25 cellular contexts compared by ENCODE assay signal in genomic region chr20:63148696-63149095, GRCh38.
"Had no signal": no experiment of that assay in that cellular context is flagged by ENCODE, and none has a peak within 500 bp of the region (broad histone marks: within the 10 kb centered on the region; RNA-seq: fewer than 3 reads in every experiment).

No MANE protein-coding gene starts in this region.

- H3K4me3 ChIP-seq: coronary artery, hepatocyte, neural progenitor cell, psoas muscle, stomach, thoracic aorta, transverse colon had no signal

- H3K4me1 ChIP-seq: foreskin keratinocyte, parathyroid adenoma, transverse colon had no signal

- FAIRE-seq: endothelial cell of umbilical vein had no signal

- H3K36me3 Mint-ChIP-seq: neural progenitor cell had no signal

- H3K9ac ChIP-seq: neural progenitor cell, parathyroid adenoma had no signal

- H3K27ac ChIP-seq: coronary artery, foreskin keratinocyte, hepatocyte, neural progenitor cell, parathyroid adenoma, psoas muscle, stomach, thoracic aorta, transverse colon had no signal

- H3K9me3 ChIP-seq: psoas muscle, thoracic aorta had no signal

- H3K27ac Mint-ChIP-seq: endodermal cell; memory B cell; mesothelial cell of epicardium; natural killer cell treated with Interleukin-12 subunit alpha and Interleukin-12 subunit beta and Interleukin-15 and Interleukin-18, amount 100 ng/mL, for 72 hours; neural progenitor cell had no signal

- DNase-seq: effector CD4-positive, alpha-beta T cell; endodermal cell; erythroblast; foreskin keratinocyte; head of caudate nucleus; kidney glomerular epithelial cell; occipital lobe; retina; stimulated activated CD4-positive, alpha-beta T cell treated with anti-CD3 and anti-CD28 coated beads, Interleukin-2, amount 100 ng/mL, for 24 hours; stimulated activated CD4-positive, alpha-beta T cell treated with anti-CD3 and anti-CD28 coated beads, Interleukin-4, amount 100 ng/mL, for 4 hours; stimulated activated naive CD4-positive, alpha-beta T cell; stomach; substantia nigra; transverse colon had no signal

- H3K27me3 ChIP-seq: neural progenitor cell had no signal

- H2AFZ ChIP-seq: hepatocyte, neural progenitor cell, parathyroid adenoma had no signal

- H3K36me3 ChIP-seq: stomach, thoracic aorta, transverse colon had no signal

- ATAC-seq: foreskin keratinocyte; natural killer cell treated with Interleukin-12 subunit alpha and Interleukin-12 subunit beta and Interleukin-15 and Interleukin-18, amount 100 ng/mL, for 72 hours; psoas muscle; sciatic nerve had no signal

- H3K79me2 ChIP-seq: hepatocyte, parathyroid adenoma had no signal

- H3K4me2 ChIP-seq: hepatocyte, neural progenitor cell had no signal
